Comparison of ENCODE assay signal across 8 cellular contexts in genomic region chr11:62805991-62806441, GRCh38. TPM values are rescaled to one million over a fixed set of nuclear protein-coding genes. Genes with fewer than 3 reads are reported as not detected.
DNase-seq lines count a peak whose midpoint lies in the region; ATAC-seq, FAIRE-seq and TF ChIP-seq lines count a peak whose summit lies in the region.

No MANE protein-coding gene starts in this region.

- no peaks in the 10 kb centered on the region for H3K27me3 Mint-ChIP-seq in stimulated activated naive CD8-positive, alpha-beta T cell treated with anti-CD3 and anti-CD28 coated beads, Interleukin-15, amount 100 ng/mL, for 72 hours

- no peaks in the 10 kb centered on the region; a peak in 1 of 5 replicates for H3K27me3 ChIP-seq in HepG2 (ENCODE audit: control insufficient read depth in 1 of 2, insufficient read depth in 2 of 2, low read length in 2 of 2)

- BruUV-seq in HepG2 (replicated peaks; lab: Mats Ljungman, UMichigan), result no TSS peak

- H3K4me1 ChIP-seq in HepG2 (ENCODE audit: insufficient read depth, low read length), result peaks cover 24% of the 10 kb centered on the region

- no peak for TF ChIP-seq RAD21 in HepG2 (CRISPR knock-in tag; IDR thresholded peaks at IDR 0.05)

- in situ Hi-C loops in astrocyte of the spinal cord (cut with HindIII; ENCODE audit: low sequenced_read_pairs) (no loop called here), HepG2 (cut with HindIII; ENCODE audit: extremely low pct_ligation_motif_present, low pct_unique_long_range_greater_than_20kb) (no loop called here)

- peaks cover 48% of the 10 kb centered on the region for H3K4me1 Mint-ChIP-seq in stimulated activated naive CD8-positive, alpha-beta T cell treated with anti-CD3 and anti-CD28 coated beads, Interleukin-15, amount 100 ng/mL, for 72 hours

- H3K9me3 Mint-ChIP-seq in stimulated activated naive CD8-positive, alpha-beta T cell treated with anti-CD3 and anti-CD28 coated beads, Interleukin-15, amount 100 ng/mL, for 72 hours, result no peaks in the 10 kb centered on the region

- H3K4me3 ChIP-seq in GM12865 (ENCODE audit: low read depth, low read length) (peak overlapping the region; percentile 99), astrocyte of the spinal cord (ENCODE audit: low read depth, low read length) (peak overlapping the region; percentile 94), HepG2 (replicated peaks in 1 of 3; ENCODE audit: insufficient read depth in 1 of 3, low read depth in 2 of 3, low read length in 3 of 3) (peak overlapping the region in 2 of 3 experiments; percentile 55 to 92; a peak in 4 of 6 replicates)

- H3K27ac ChIP-seq in HepG2 (ENCODE audit: extremely low read length, insufficient read depth, low read length), result peak overlapping the region; percentile 58

- TF ChIP-seq EP300 in HepG2 (IDR thresholded peaks at IDR 0.05; ENCODE audit: low read depth in 2 of 2, low read length in 2 of 2), result no peak
- no peak for TF ChIP-seq EP300 in HepG2 (CRISPR knock-in tag; IDR thresholded peaks at IDR 0.05; ENCODE audit: borderline replicate concordance)

- CTCF ChIA-PET in HepG2 (lab: Yijun Ruan, JAX; ENCODE audit: low intra/inter-chr PET ratio, low total read pairs), result no interaction called here

- intact Hi-C loops in HepG2 (cut with micrococcal nuclease; ENCODE audit: unreplicated experiment), result loop anchor here (1.0 to 2.0 kb wide), 2 partner anchors 19 to 25 kb away; partner anchors contain the start of gene TMEM179B

- no peak for FAIRE-seq in HepG2 (lab: Jason Lieb, UNC)

- no peak for TF ChIP-seq POLR2A in HepG2 (IDR thresholded peaks at IDR 0.05; ENCODE audit: insufficient read depth in 1 of 2, low read depth in 2 of 2, low read length in 2 of 2)

- no peaks in the 10 kb centered on the region for H3K9me3 ChIP-seq in HepG2 (ENCODE audit: low read length)

- POLR2A ChIA-PET in HepG2 (lab: Yijun Ruan, JAX), result interaction anchor here (0.7 to 5.7 kb wide), 19 partner anchors 8 to 100 kb away, joined by 3 to 53 read pairs (median 6); partner anchors contain the start of genes POLR2G, SLC3A2, STX5 and TAF6L

- H2AFZ ChIP-seq in HepG2 (ENCODE audit: low read length), result no peak overlapping the region

- peaks cover 6 to 21% of the 10 kb centered on the region in 2 experiments; a peak in 3 of 5 replicates for H3K36me3 ChIP-seq in HepG2 (replicated peaks in 1 of 2; ENCODE audit: control insufficient read depth in 1 of 2, insufficient read depth in 2 of 2, low read length in 2 of 2)

- peak overlapping the region; percentile 90 for H3K4me2 ChIP-seq in HepG2 (ENCODE audit: low read depth, low read length)

- ATAC-seq in HepG2 (no peak), GM21825 (IDR thresholded peaks at IDR 0.05; ENCODE audit: unreplicated experiment) (no peak), HG03378 (IDR thresholded peaks at IDR 0.05; ENCODE audit: unreplicated experiment) (no peak), GM18519 (IDR thresholded peaks at IDR 0.05; ENCODE audit: low FRiP score, unreplicated experiment) (no peak)
- peak; percentile 48 for ATAC-seq in stimulated activated naive CD8-positive, alpha-beta T cell treated with anti-CD3 and anti-CD28 coated beads, Interleukin-15, amount 100 ng/mL, for 72 hours

- H3K79me2 ChIP-seq in HepG2 (ENCODE audit: insufficient read depth, low read length), result peaks cover 18% of the 10 kb centered on the region

- no peak for TF ChIP-seq CTCF in GM12865 (IDR thresholded peaks at IDR 0.05; ENCODE audit: insufficient read depth, low read depth, low read length, missing control alignments)
- no peak for TF ChIP-seq CTCF in astrocyte of the spinal cord (IDR thresholded peaks at IDR 0.05; ENCODE audit: low read depth, low read length)
- TF ChIP-seq CTCF in HepG2 (CRISPR knock-in tag; IDR thresholded peaks at IDR 0.05), result no peak

- H3K9ac ChIP-seq in HepG2 (ENCODE audit: insufficient read depth, low read depth, low read length), result peak overlapping the region; percentile 70

- DNase-seq in GM12865 (ENCODE audit: low read depth), result peak; percentile 63
- DNase-seq in NCI-H69 (lab: John Stamatoyannopoulos, UW), result peak; percentile 70
- peak; percentile 17 for DNase-seq in astrocyte of the spinal cord (ENCODE audit: low read depth, low spot score)
- DNase-seq in HepG2 (ENCODE audit: low spot score), result no peak
- DNase-seq in stimulated activated naive CD8-positive, alpha-beta T cell treated with anti-CD3 and anti-CD28 coated beads, Interleukin-15, amount 100 ng/mL, for 72 hours, result peak; percentile 25 to 32

- no peaks in the 10 kb centered on the region; the same call in 1 of the 2 replicates for H4K20me1 ChIP-seq in HepG2 (ENCODE audit: insufficient read depth, low read length)

- peak overlapping the region; percentile 72 to 99 for H3K27ac Mint-ChIP-seq in stimulated activated naive CD8-positive, alpha-beta T cell treated with anti-CD3 and anti-CD28 coated beads, Interleukin-15, amount 100 ng/mL, for 72 hours

- peak overlapping the region; percentile 99 for H3K4me3 Mint-ChIP-seq in stimulated activated naive CD8-positive, alpha-beta T cell treated with anti-CD3 and anti-CD28 coated beads, Interleukin-15, amount 100 ng/mL, for 72 hours

- 94% methylated on average over 10 of the region's 11 CpGs for WGBS in HepG2 (ENCODE audit: low lambda C conversion rate)

RNA-seq across cellular contexts. Expression of gene NXF1, which starts 0.8 kb away (rescaled TPM):
- total RNA-seq in HepG2 (2016; rRNA removed; fragmentation: Illumina TruSeq; extraction: Trizol), result 26.2 and 30.9 TPM in 2 replicates
- total RNA-seq in HepG2 (2016; cell fraction: cytosol; rRNA removed; fragmentation: Illumina TruSeq; extraction: Trizol; ENCODE audit: low read depth), result 6.3 and 6.4 TPM in 2 replicates
- total RNA-seq in HepG2 (2016; cell fraction: insoluble cytoplasmic fraction; rRNA removed; fragmentation: Illumina TruSeq; extraction: Trizol), result 26.3 and 28.4 TPM in 2 replicates
- 7.6 and 10.4 TPM in 2 replicates for total RNA-seq in HepG2 (2016; cell fraction: membrane; rRNA removed; fragmentation: Illumina TruSeq; extraction: Trizol)
- 34.7 and 37.1 TPM in 2 replicates for total RNA-seq in HepG2 (2016; cell fraction: nucleus; rRNA removed; fragmentation: Illumina TruSeq; extraction: Trizol)
- 30.4 and 39.7 TPM in 2 replicates for polyA plus RNA-seq in HepG2 (2011; rRNA removed)
- 18.7 and 20.6 TPM in 2 replicates for polyA plus RNA-seq in HepG2 (2011; cell fraction: cytosol; rRNA removed)
- polyA plus RNA-seq in HepG2 (2011; cell fraction: nucleus; rRNA removed), result 353 and 401 TPM in 2 replicates
- 36.2 and 63.4 TPM in 2 replicates for polyA plus RNA-seq in HepG2 (2012)
- polyA plus RNA-seq in HepG2 (2016; cell fraction: cytosol; fragmentation: Illumina TruSeq; extraction: Trizol; ENCODE audit: low read depth), result 5.1 and 5.2 TPM in 2 replicates
- 49.2 and 51.6 TPM in 2 replicates for polyA plus RNA-seq in HepG2 (2016; cell fraction: insoluble cytoplasmic fraction; fragmentation: Illumina TruSeq; extraction: Trizol; ENCODE audit: low read depth)
- 10.3 and 10.6 TPM in 2 replicates for polyA plus RNA-seq in HepG2 (2016; cell fraction: membrane; fragmentation: Illumina TruSeq; extraction: Trizol; ENCODE audit: low read depth)
- polyA plus RNA-seq in HepG2 (2016; cell fraction: nucleus; fragmentation: Illumina TruSeq; extraction: Trizol; ENCODE audit: insufficient read depth, low read depth), result 134 and 143 TPM in 2 replicates
- polyA minus RNA-seq in HepG2 (2011; rRNA and poly(A)+ RNA removed; ENCODE audit: low replicate concordance), result 24.4 and 74.3 TPM in 2 replicates
- 11.6 and 13.2 TPM in 2 replicates for polyA minus RNA-seq in HepG2 (2011; cell fraction: cytosol; rRNA and poly(A)+ RNA removed)
- 56.4 and 77.8 TPM in 2 replicates for polyA minus RNA-seq in HepG2 (2011; cell fraction: nucleus; rRNA and poly(A)+ RNA removed)

RNA-seq across cellular contexts. Expression of gene TMEM223, which starts 14.2 kb away (rescaled TPM):
- total RNA-seq in HepG2 (2016; rRNA removed; fragmentation: Illumina TruSeq; extraction: Trizol), result 18.0 and 24.9 TPM in 2 replicates
- total RNA-seq in HepG2 (2016; cell fraction: cytosol; rRNA removed; fragmentation: Illumina TruSeq; extraction: Trizol; ENCODE audit: low read depth), result 24.0 and 27.7 TPM in 2 replicates
- 18.1 and 26.8 TPM in 2 replicates for total RNA-seq in HepG2 (2016; cell fraction: insoluble cytoplasmic fraction; rRNA removed; fragmentation: Illumina TruSeq; extraction: Trizol)
- 21.4 and 22.7 TPM in 2 replicates for total RNA-seq in HepG2 (2016; cell fraction: membrane; rRNA removed; fragmentation: Illumina TruSeq; extraction: Trizol)
- total RNA-seq in HepG2 (2016; cell fraction: nucleus; rRNA removed; fragmentation: Illumina TruSeq; extraction: Trizol), result 16.0 and 19.0 TPM in 2 replicates
- 19.5 TPM in 2 replicates for polyA plus RNA-seq in HepG2 (2011; rRNA removed)
- 27.5 and 30.1 TPM in 2 replicates for polyA plus RNA-seq in HepG2 (2011; cell fraction: cytosol; rRNA removed)
- 11.2 and 13.7 TPM in 2 replicates for polyA plus RNA-seq in HepG2 (2011; cell fraction: nucleus; rRNA removed)
- polyA plus RNA-seq in HepG2 (2012), result 9.3 and 9.8 TPM in 2 replicates
- 18.7 and 24.3 TPM in 2 replicates for polyA plus RNA-seq in HepG2 (2016; cell fraction: cytosol; fragmentation: Illumina TruSeq; extraction: Trizol; ENCODE audit: low read depth)
- 13.4 and 16.9 TPM in 2 replicates for polyA plus RNA-seq in HepG2 (2016; cell fraction: insoluble cytoplasmic fraction; fragmentation: Illumina TruSeq; extraction: Trizol; ENCODE audit: low read depth)
- 16.6 and 17.8 TPM in 2 replicates for polyA plus RNA-seq in HepG2 (2016; cell fraction: membrane; fragmentation: Illumina TruSeq; extraction: Trizol; ENCODE audit: low read depth)
- 22.4 and 26.0 TPM in 2 replicates for polyA plus RNA-seq in HepG2 (2016; cell fraction: nucleus; fragmentation: Illumina TruSeq; extraction: Trizol; ENCODE audit: insufficient read depth, low read depth)
- 23.7 and 38.2 TPM in 2 replicates for polyA minus RNA-seq in HepG2 (2011; rRNA and poly(A)+ RNA removed; ENCODE audit: low replicate concordance)
- 7.8 and 9.2 TPM in 2 replicates for polyA minus RNA-seq in HepG2 (2011; cell fraction: cytosol; rRNA and poly(A)+ RNA removed)
- 10.6 and 10.9 TPM in 2 replicates for polyA minus RNA-seq in HepG2 (2011; cell fraction: nucleus; rRNA and poly(A)+ RNA removed)

RNA-seq across cellular contexts. Expression of gene TMEM179B, which starts 18.8 kb away (rescaled TPM):
- total RNA-seq in HepG2 (2016; rRNA removed; fragmentation: Illumina TruSeq; extraction: Trizol), result 11.4 and 24.8 TPM in 2 replicates
- 9.2 and 13.4 TPM in 2 replicates for total RNA-seq in HepG2 (2016; cell fraction: cytosol; rRNA removed; fragmentation: Illumina TruSeq; extraction: Trizol; ENCODE audit: low read depth)
- 11.0 and 23.7 TPM in 2 replicates for total RNA-seq in HepG2 (2016; cell fraction: insoluble cytoplasmic fraction; rRNA removed; fragmentation: Illumina TruSeq; extraction: Trizol)
- total RNA-seq in HepG2 (2016; cell fraction: membrane; rRNA removed; fragmentation: Illumina TruSeq; extraction: Trizol), result 12.0 and 14.6 TPM in 2 replicates
- total RNA-seq in HepG2 (2016; cell fraction: nucleus; rRNA removed; fragmentation: Illumina TruSeq; extraction: Trizol), result 18.4 and 20.2 TPM in 2 replicates
- polyA plus RNA-seq in HepG2 (2011; rRNA removed), result 25.7 and 31.5 TPM in 2 replicates
- 35.5 and 41.1 TPM in 2 replicates for polyA plus RNA-seq in HepG2 (2011; cell fraction: cytosol; rRNA removed)
- polyA plus RNA-seq in HepG2 (2011; cell fraction: nucleus; rRNA removed), result 16.2 and 27.4 TPM in 2 replicates
- polyA plus RNA-seq in HepG2 (2012), result 26.1 and 27.4 TPM in 2 replicates
- polyA plus RNA-seq in HepG2 (2016; cell fraction: cytosol; fragmentation: Illumina TruSeq; extraction: Trizol; ENCODE audit: low read depth), result 12.6 and 19.7 TPM in 2 replicates
- 15.3 and 17.5 TPM in 2 replicates for polyA plus RNA-seq in HepG2 (2016; cell fraction: insoluble cytoplasmic fraction; fragmentation: Illumina TruSeq; extraction: Trizol; ENCODE audit: low read depth)
- 18.5 and 20.7 TPM in 2 replicates for polyA plus RNA-seq in HepG2 (2016; cell fraction: membrane; fragmentation: Illumina TruSeq; extraction: Trizol; ENCODE audit: low read depth)
- 41.2 and 41.7 TPM in 2 replicates for polyA plus RNA-seq in HepG2 (2016; cell fraction: nucleus; fragmentation: Illumina TruSeq; extraction: Trizol; ENCODE audit: insufficient read depth, low read depth)
- 58.2 and 80.5 TPM in 2 replicates for polyA minus RNA-seq in HepG2 (2011; rRNA and poly(A)+ RNA removed; ENCODE audit: low replicate concordance)
- 20.0 and 25.1 TPM in 2 replicates for polyA minus RNA-seq in HepG2 (2011; cell fraction: cytosol; rRNA and poly(A)+ RNA removed)
- polyA minus RNA-seq in HepG2 (2011; cell fraction: nucleus; rRNA and poly(A)+ RNA removed), result 14.4 and 22.0 TPM in 2 replicates

RNA-seq across cellular contexts. Expression of gene STX5, which starts 25.8 kb away (rescaled TPM):
- 26.9 and 29.2 TPM in 2 replicates for total RNA-seq in HepG2 (2016; rRNA removed; fragmentation: Illumina TruSeq; extraction: Trizol)
- total RNA-seq in HepG2 (2016; cell fraction: cytosol; rRNA removed; fragmentation: Illumina TruSeq; extraction: Trizol; ENCODE audit: low read depth), result 11.5 and 13.1 TPM in 2 replicates
- total RNA-seq in HepG2 (2016; cell fraction: insoluble cytoplasmic fraction; rRNA removed; fragmentation: Illumina TruSeq; extraction: Trizol), result 28.7 and 31.4 TPM in 2 replicates
- total RNA-seq in HepG2 (2016; cell fraction: membrane; rRNA removed; fragmentation: Illumina TruSeq; extraction: Trizol), result 21.4 and 25.5 TPM in 2 replicates
- 19.8 and 21.0 TPM in 2 replicates for total RNA-seq in HepG2 (2016; cell fraction: nucleus; rRNA removed; fragmentation: Illumina TruSeq; extraction: Trizol)
- 30.0 and 36.6 TPM in 2 replicates for polyA plus RNA-seq in HepG2 (2011; rRNA removed)
- 40.4 and 44.3 TPM in 2 replicates for polyA plus RNA-seq in HepG2 (2011; cell fraction: cytosol; rRNA removed)
- polyA plus RNA-seq in HepG2 (2011; cell fraction: nucleus; rRNA removed), result 58.1 and 64.7 TPM in 2 replicates
- polyA plus RNA-seq in HepG2 (2012), result 34.4 and 38.4 TPM in 2 replicates
- polyA plus RNA-seq in HepG2 (2016; cell fraction: cytosol; fragmentation: Illumina TruSeq; extraction: Trizol; ENCODE audit: low read depth), result 16.7 and 21.3 TPM in 2 replicates
- polyA plus RNA-seq in HepG2 (2016; cell fraction: insoluble cytoplasmic fraction; fragmentation: Illumina TruSeq; extraction: Trizol; ENCODE audit: low read depth), result 46.7 and 47.9 TPM in 2 replicates
- polyA plus RNA-seq in HepG2 (2016; cell fraction: membrane; fragmentation: Illumina TruSeq; extraction: Trizol; ENCODE audit: low read depth), result 24.0 and 30.0 TPM in 2 replicates
- polyA plus RNA-seq in HepG2 (2016; cell fraction: nucleus; fragmentation: Illumina TruSeq; extraction: Trizol; ENCODE audit: insufficient read depth, low read depth), result 28.2 and 33.5 TPM in 2 replicates
- polyA minus RNA-seq in HepG2 (2011; rRNA and poly(A)+ RNA removed; ENCODE audit: low replicate concordance), result 75.1 and 110 TPM in 2 replicates
- polyA minus RNA-seq in HepG2 (2011; cell fraction: cytosol; rRNA and poly(A)+ RNA removed), result 15.7 and 21.4 TPM in 2 replicates
- polyA minus RNA-seq in HepG2 (2011; cell fraction: nucleus; rRNA and poly(A)+ RNA removed), result 39.8 and 49.6 TPM in 2 replicates

RNA-seq across cellular contexts. Expression of gene TEX54, which starts 26.6 kb away (rescaled TPM):
- not detected in 2 replicates for total RNA-seq in HepG2 (2016; rRNA removed; fragmentation: Illumina TruSeq; extraction: Trizol)
- not detected in 2 replicates for total RNA-seq in HepG2 (2016; cell fraction: cytosol; rRNA removed; fragmentation: Illumina TruSeq; extraction: Trizol; ENCODE audit: low read depth)
- not detected in 2 replicates for total RNA-seq in HepG2 (2016; cell fraction: insoluble cytoplasmic fraction; rRNA removed; fragmentation: Illumina TruSeq; extraction: Trizol)
- not detected in 2 replicates for total RNA-seq in HepG2 (2016; cell fraction: membrane; rRNA removed; fragmentation: Illumina TruSeq; extraction: Trizol)
- total RNA-seq in HepG2 (2016; cell fraction: nucleus; rRNA removed; fragmentation: Illumina TruSeq; extraction: Trizol), result not detected in 2 replicates
- polyA plus RNA-seq in HepG2 (2011; rRNA removed), result not detected in 2 replicates
- polyA plus RNA-seq in HepG2 (2011; cell fraction: cytosol; rRNA removed), result not detected in 2 replicates
- not detected in 2 replicates for polyA plus RNA-seq in HepG2 (2011; cell fraction: nucleus; rRNA removed)
- 0.55 TPM in 1 of 2 replicates, not detected in the other for polyA plus RNA-seq in HepG2 (2012)
- not detected in 2 replicates for polyA plus RNA-seq in HepG2 (2016; cell fraction: cytosol; fragmentation: Illumina TruSeq; extraction: Trizol; ENCODE audit: low read depth)
- not detected in 2 replicates for polyA plus RNA-seq in HepG2 (2016; cell fraction: insoluble cytoplasmic fraction; fragmentation: Illumina TruSeq; extraction: Trizol; ENCODE audit: low read depth)
- not detected in 2 replicates for polyA plus RNA-seq in HepG2 (2016; cell fraction: membrane; fragmentation: Illumina TruSeq; extraction: Trizol; ENCODE audit: low read depth)
- not detected in 2 replicates for polyA plus RNA-seq in HepG2 (2016; cell fraction: nucleus; fragmentation: Illumina TruSeq; extraction: Trizol; ENCODE audit: insufficient read depth, low read depth)
- polyA minus RNA-seq in HepG2 (2011; rRNA and poly(A)+ RNA removed; ENCODE audit: low replicate concordance), result not detected in 2 replicates
- not detected in 2 replicates for polyA minus RNA-seq in HepG2 (2011; cell fraction: cytosol; rRNA and poly(A)+ RNA removed)
- polyA minus RNA-seq in HepG2 (2011; cell fraction: nucleus; rRNA and poly(A)+ RNA removed), result not detected in 2 replicates
